1 cellular context compared by ENCODE assay signal in the genomic region with DNA sequence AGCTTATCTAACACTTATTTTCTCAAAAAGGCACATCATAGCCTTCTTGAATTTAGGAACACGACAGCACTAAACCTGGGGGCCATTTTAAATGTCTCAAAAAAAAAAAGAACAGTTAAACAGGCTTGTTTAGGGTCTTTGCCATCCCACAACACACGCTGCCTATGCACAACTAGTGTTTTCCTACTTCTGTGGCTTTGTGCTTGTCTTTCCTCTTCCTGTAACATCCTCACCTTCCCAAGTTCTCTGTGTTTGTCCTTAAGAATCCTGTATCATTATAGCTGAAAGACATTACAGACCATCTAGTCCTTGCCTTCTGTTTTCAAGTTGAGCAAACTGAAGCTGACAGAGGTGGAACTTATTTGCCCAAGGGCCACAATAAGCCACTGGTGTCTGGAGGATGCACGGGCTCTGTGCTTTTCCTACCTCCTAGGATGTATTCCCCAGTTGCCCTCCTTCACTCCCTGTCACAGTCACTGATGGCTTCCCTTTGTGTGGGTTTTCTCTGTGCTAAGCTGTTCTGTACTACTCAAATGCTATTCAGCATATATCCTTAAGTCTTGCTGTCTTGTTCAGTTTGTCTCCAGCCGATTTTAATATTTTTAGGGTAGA.
A peak's percentile ranks its signal among the peaks of the same experiment; 100 is the strongest.
TF ChIP-seq lines count a peak whose summit lies in the region.

No MANE protein-coding gene starts in this region.

TF ChIP-seq in HepG2, 621 proteins besides CTCF, POLR2A, EP300 and RAD21:
- TF ChIP-seq RBM22 (optimal IDR thresholded peaks at IDR 0.05; ENCODE audit: low read length) (peak; percentile 86), HOXA7 (CRISPR knock-in tag; IDR thresholded peaks at IDR 0.05) (no peak), PHF21A (CRISPR knock-in tag; IDR thresholded peaks at IDR 0.05) (no peak), HES4 (CRISPR knock-in tag; IDR thresholded peaks at IDR 0.05; ENCODE audit: borderline replicate concordance) (no peak)
- TF ChIP-seq, protein P1, sequence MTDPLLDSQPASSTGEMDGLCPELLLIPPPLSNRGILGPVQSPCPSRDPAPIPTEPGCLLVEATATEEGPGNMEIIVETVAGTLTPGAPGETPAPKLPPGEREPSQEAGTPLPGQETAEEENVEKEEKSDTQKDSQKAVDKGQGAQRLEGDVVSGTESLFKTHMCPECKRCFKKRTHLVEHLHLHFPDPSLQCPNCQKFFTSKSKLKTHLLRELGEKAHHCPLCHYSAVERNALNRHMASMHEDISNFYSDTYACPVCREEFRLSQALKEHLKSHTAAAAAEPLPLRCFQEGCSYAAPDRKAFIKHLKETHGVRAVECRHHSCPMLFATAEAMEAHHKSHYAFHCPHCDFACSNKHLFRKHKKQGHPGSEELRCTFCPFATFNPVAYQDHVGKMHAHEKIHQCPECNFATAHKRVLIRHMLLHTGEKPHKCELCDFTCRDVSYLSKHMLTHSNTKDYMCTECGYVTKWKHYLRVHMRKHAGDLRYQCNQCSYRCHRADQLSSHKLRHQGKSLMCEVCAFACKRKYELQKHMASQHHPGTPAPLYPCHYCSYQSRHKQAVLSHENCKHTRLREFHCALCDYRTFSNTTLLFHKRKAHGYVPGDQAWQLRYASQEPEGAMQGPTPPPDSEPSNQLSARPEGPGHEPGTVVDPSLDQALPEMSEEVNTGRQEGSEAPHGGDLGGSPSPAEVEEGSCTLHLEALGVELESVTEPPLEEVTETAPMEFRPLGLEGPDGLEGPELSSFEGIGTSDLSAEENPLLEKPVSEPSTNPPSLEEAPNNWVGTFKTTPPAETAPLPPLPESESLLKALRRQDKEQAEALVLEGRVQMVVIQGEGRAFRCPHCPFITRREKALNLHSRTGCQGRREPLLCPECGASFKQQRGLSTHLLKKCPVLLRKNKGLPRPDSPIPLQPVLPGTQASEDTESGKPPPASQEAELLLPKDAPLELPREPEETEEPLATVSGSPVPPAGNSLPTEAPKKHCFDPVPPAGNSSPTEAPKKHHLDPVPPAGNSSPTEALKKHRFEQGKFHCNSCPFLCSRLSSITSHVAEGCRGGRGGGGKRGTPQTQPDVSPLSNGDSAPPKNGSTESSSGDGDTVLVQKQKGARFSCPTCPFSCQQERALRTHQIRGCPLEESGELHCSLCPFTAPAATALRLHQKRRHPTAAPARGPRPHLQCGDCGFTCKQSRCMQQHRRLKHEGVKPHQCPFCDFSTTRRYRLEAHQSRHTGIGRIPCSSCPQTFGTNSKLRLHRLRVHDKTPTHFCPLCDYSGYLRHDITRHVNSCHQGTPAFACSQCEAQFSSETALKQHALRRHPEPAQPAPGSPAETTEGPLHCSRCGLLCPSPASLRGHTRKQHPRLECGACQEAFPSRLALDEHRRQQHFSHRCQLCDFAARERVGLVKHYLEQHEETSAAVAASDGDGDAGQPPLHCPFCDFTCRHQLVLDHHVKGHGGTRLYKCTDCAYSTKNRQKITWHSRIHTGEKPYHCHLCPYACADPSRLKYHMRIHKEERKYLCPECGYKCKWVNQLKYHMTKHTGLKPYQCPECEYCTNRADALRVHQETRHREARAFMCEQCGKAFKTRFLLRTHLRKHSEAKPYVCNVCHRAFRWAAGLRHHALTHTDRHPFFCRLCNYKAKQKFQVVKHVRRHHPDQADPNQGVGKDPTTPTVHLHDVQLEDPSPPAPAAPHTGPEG (CRISPR knock-in tag; IDR thresholded peaks at IDR 0.05): no peak
